In genomic region chr1:23792151-23792945, GRCh38 we compare ENCODE assay signal across 8 cellular contexts. TPM values are rescaled to one million over a fixed set of nuclear protein-coding genes. Genes with fewer than 3 reads are reported as not detected.
DNase-seq lines count a peak whose midpoint lies in the region; ATAC-seq and TF ChIP-seq lines count a peak whose summit lies in the region.

No MANE protein-coding gene starts in this region.

- no peaks in the 10 kb centered on the region for H3K27me3 Mint-ChIP-seq in natural killer cell (ENCODE audit: low read depth in 2 of 2)

- CTCF ChIA-PET in BJ (lab: Yijun Ruan, JAX) = interaction anchor here (0.5 to 2.9 kb wide), 6 partner anchors 11 to 96 kb away, joined by 3 to 11 read pairs (median 4); no protein-coding TSS in a partner anchor

- no peaks in the 10 kb centered on the region for H3K36me3 Mint-ChIP-seq in natural killer cell

- TF ChIP-seq CTCF in BJ (IDR thresholded peaks at IDR 0.05; ENCODE audit: insufficient read depth, low read depth, low read length) = no peak
- TF ChIP-seq CTCF in dorsolateral prefrontal cortex (IDR thresholded peaks at IDR 0.05 in 54 of 56, conservative IDR thresholded peaks at IDR 0.05 in 2 of 56; ENCODE audit: low read depth in 1 of 56, partially characterized antibody in 56 of 56) = no peak
- TF ChIP-seq CTCF in natural killer cell (IDR thresholded peaks at IDR 0.05) = no peak

- ATAC-seq in natural killer cell = no peak
- ATAC-seq in aorta (ENCODE audit: low FRiP score) = no peak

- no peaks in the 10 kb centered on the region for H3K4me1 ChIP-seq in aorta (ENCODE audit: control insufficient read depth in 1 of 2, insufficient read depth in 2 of 2, low read length in 2 of 2)

- H3K27ac Mint-ChIP-seq in natural killer cell = peak overlapping the region; percentile 90 to 100

- peaks cover 18% of the 10 kb centered on the region for H3K36me3 ChIP-seq in BJ (ENCODE audit: control insufficient read depth, insufficient read depth, low read length)
- H3K36me3 ChIP-seq in KOPT-K1 (ENCODE audit: insufficient read depth, low read length) = peaks cover 59% of the 10 kb centered on the region
- H3K36me3 ChIP-seq in aorta (ENCODE audit: control insufficient read depth in 1 of 2, insufficient read depth in 2 of 2, low read length in 1 of 2) = peaks cover 0 to 3% of the 10 kb centered on the region in 2 donors

- whole genome bisulfite sequencing in aorta, 2 donors = 59 to 61% methylated on average over 19 of the region's 19 CpGs

- H3K9me3 ChIP-seq in KOPT-K1 (ENCODE audit: insufficient read depth, low read length, poor library complexity, severe bottlenecking) (no peaks in the 10 kb centered on the region), aorta (ENCODE audit: control insufficient read depth, low read length) (no peaks in the 10 kb centered on the region)

- intact Hi-C loops in dorsolateral prefrontal cortex (cut with DNase I) = loop anchor here in 1 of 2 donors (2.0 kb wide), 1 partner anchor 14 kb away; the partner anchor contains the start of gene PITHD1
- intact Hi-C loops in natural killer cell (cut with micrococcal nuclease) = no loop called here
- intact Hi-C loops in aorta (cut with DNase I) = no loop called here

- H3K27me3 ChIP-seq in BJ (ENCODE audit: control insufficient read depth, insufficient read depth, low read length) (no peaks in the 10 kb centered on the region), dorsolateral prefrontal cortex (no peaks in the 10 kb centered on the region), aorta (ENCODE audit: control insufficient read depth in 1 of 2, insufficient read depth in 2 of 2, low read length in 1 of 2) (no peaks in the 10 kb centered on the region)

- no peaks in the 10 kb centered on the region for H3K9me3 Mint-ChIP-seq in natural killer cell

- peak overlapping the region; percentile 99 for H3K4me3 Mint-ChIP-seq in natural killer cell

- H3K27ac ChIP-seq in KOPT-K1 (ENCODE audit: low read depth, low read length, poor library complexity, severe bottlenecking) (peak overlapping the region; percentile 71), dorsolateral prefrontal cortex (peak overlapping the region in 8 of 59 donors; percentile 12 to 83 (median 40)), aorta (ENCODE audit: low read depth in 1 of 2, low read length in 2 of 2) (no peak overlapping the region)

- POLR2A ChIA-PET in BJ (lab: Charles Lee) = interaction anchor here (0.7 kb wide), 1 partner anchor 36 kb away, joined by 3 read pairs; no protein-coding TSS in a partner anchor

- DNase-seq in BJ (ENCODE audit: low read depth) = no peak
- DNase-seq in dorsolateral prefrontal cortex = no peak
- no peak for DNase-seq in natural killer cell
- no peak for DNase-seq in NCI-H2171 (lab: John Stamatoyannopoulos, UW)
- DNase-seq in NOMO-1 treated with DMSO at 0.1 percent for 48 hours (lab: John Stamatoyannopoulos, UW; ENCODE audit: unreplicated experiment) = no peak
- no peak for DNase-seq in aorta
- DNase-seq in glomerular visceral epithelial cell (ENCODE audit: extremely low spot score) = no peak

- peaks cover 19 to 42% of the 10 kb centered on the region in 2 donors for H3K4me1 Mint-ChIP-seq in natural killer cell

- H3K4me3 ChIP-seq in BJ (ENCODE audit: low read depth, low read length) (peak overlapping the region; percentile 62), dorsolateral prefrontal cortex (peak overlapping the region in 57 of 59 donors; percentile 18 to 91 (median 76)), aorta (ENCODE audit: low read length in 2 of 2) (no peak overlapping the region)

RNA-seq across cellular contexts. Expression of gene LYPLA2, which starts 1.4 kb away (rescaled TPM):
- 31.3 and 51.9 TPM in 2 replicates for polyA plus RNA-seq in BJ (2011; rRNA removed)
- polyA minus RNA-seq in BJ (2011; rRNA and poly(A)+ RNA removed) = 23.6 and 40.8 TPM in 2 replicates
- 10 to 100 TPM; 18.6 to 38.2 (median 26.9) TPM for total RNA-seq in dorsolateral prefrontal cortex
- total RNA-seq in natural killer cell = 10 to 100 TPM; 70.6 to 84.5 (median 73.3) TPM
- total RNA-seq in aorta = 10 to 100 TPM; 30.0 to 31.2 TPM
- 10 to 100 TPM; 17.3 to 32.5 TPM for polyA plus RNA-seq in aorta

RNA-seq across cellular contexts. Expression of gene GALE, which starts 8.2 kb away (rescaled TPM):
- 23.8 and 36.1 TPM in 2 replicates for polyA plus RNA-seq in BJ (2011; rRNA removed)
- 10.5 and 17.6 TPM in 2 replicates for polyA minus RNA-seq in BJ (2011; rRNA and poly(A)+ RNA removed)
- 10 to 100 TPM; 13.2 to 40.0 (median 24.0) TPM for total RNA-seq in dorsolateral prefrontal cortex
- 10 to 100 TPM; 12.8 to 20.3 (median 14.6) TPM for total RNA-seq in natural killer cell
- 10 to 100 TPM; 13.6 to 18.5 TPM for total RNA-seq in aorta
- 10 to 100 TPM in 1 of 2 donors, 1 to 10 TPM in 1; 9.9 to 23.2 TPM for polyA plus RNA-seq in aorta

RNA-seq across cellular contexts. Expression of gene PITHD1, which starts 14.1 kb away (rescaled TPM):
- polyA plus RNA-seq in BJ (2011; rRNA removed) = 33.7 and 35.2 TPM in 2 replicates
- polyA minus RNA-seq in BJ (2011; rRNA and poly(A)+ RNA removed) = 7.9 and 8.5 TPM in 2 replicates
- 100 to 1,000 TPM in 113 of 120 experiments, 10 to 100 TPM in 7; 72.3 to 213 (median 157) TPM for total RNA-seq in dorsolateral prefrontal cortex
- total RNA-seq in natural killer cell = 10 to 100 TPM; 73.2 to 84.1 (median 77.7) TPM
- 10 to 100 TPM; 34.9 to 39.8 TPM for total RNA-seq in aorta
- 10 to 100 TPM; 33.9 to 40.3 TPM for polyA plus RNA-seq in aorta

RNA-seq across cellular contexts. Expression of gene HMGCL, which starts 32.9 kb away (rescaled TPM):
- polyA plus RNA-seq in BJ (2011; rRNA removed) = 38.4 and 41.7 TPM in 2 replicates
- 13.9 and 19.1 TPM in 2 replicates for polyA minus RNA-seq in BJ (2011; rRNA and poly(A)+ RNA removed)
- 10 to 100 TPM; 13.4 to 38.9 (median 24.4) TPM for total RNA-seq in dorsolateral prefrontal cortex
- 10 to 100 TPM; 16.8 to 26.9 (median 17.0) TPM for total RNA-seq in natural killer cell
- 10 to 100 TPM; 22.4 to 36.8 TPM for total RNA-seq in aorta
- polyA plus RNA-seq in aorta = 10 to 100 TPM; 30.9 to 35.2 TPM

RNA-seq across cellular contexts. Expression of gene ELOA, which starts 49.1 kb away (rescaled TPM):
- polyA plus RNA-seq in BJ (2011; rRNA removed) = 21.5 and 24.5 TPM in 2 replicates
- 16.2 and 17.2 TPM in 2 replicates for polyA minus RNA-seq in BJ (2011; rRNA and poly(A)+ RNA removed)
- 10 to 100 TPM; 22.2 to 40.6 (median 28.2) TPM for total RNA-seq in dorsolateral prefrontal cortex
- 10 to 100 TPM; 28.7 to 48.2 (median 36.9) TPM for total RNA-seq in natural killer cell
- 10 to 100 TPM; 30.3 to 31.0 TPM for total RNA-seq in aorta
- polyA plus RNA-seq in aorta = 10 to 100 TPM; 11.8 to 14.0 TPM

Comparison
In these comparisons a context has a peak if more than half of its experiments do, and no peak if none do; other contexts are left out.
1. H3K4me3 ChIP-seq: peak in BJ (single experiment) and dorsolateral prefrontal cortex (57 of 59); none in aorta (0 of 2).